1 cellular context compared by ENCODE assay signal in genomic region chr11:92224394-92225205, GRCh38.
TF ChIP-seq lines count a peak whose summit lies in the region.

Gene FAT3, plus strand, starts transcription at chr11:92224818. Its CDS starts 127,295 bp downstream, at chr11:92352113.

TF ChIP-seq in HEK293, 187 proteins besides CTCF, POLR2A, EP300 and RAD21 (continued from another document):
- TF ChIP-seq REST (tag by site-specific recombination; IDR thresholded peaks at IDR 0.05) (no peak), ZNF133 (tag by site-specific recombination; IDR thresholded peaks at IDR 0.05) (no peak), ZEB2 (tag by site-specific recombination; IDR thresholded peaks at IDR 0.05) (peak; percentile 63; the same call in 1 of the 2 replicates), KLF8 (tag by site-specific recombination; IDR thresholded peaks at IDR 0.05) (no peak), ZNF610 (tag by site-specific recombination; IDR thresholded peaks at IDR 0.05; ENCODE audit: borderline replicate concordance) (no peak), ZNF76 (tag by site-specific recombination; IDR thresholded peaks at IDR 0.05; ENCODE audit: borderline replicate concordance, low read depth) (peak; percentile 44; the same call in 1 of the 2 replicates), ZNF600 (tag by site-specific recombination; IDR thresholded peaks at IDR 0.05) (peak; percentile 47), ZNF561 (tag by site-specific recombination; IDR thresholded peaks at IDR 0.05; ENCODE audit: borderline replicate concordance) (no peak), ZNF544 (tag by site-specific recombination; IDR thresholded peaks at IDR 0.05) (no peak), ZNF16 (tag by site-specific recombination; IDR thresholded peaks at IDR 0.05; ENCODE audit: low read depth) (no peak), ZNF664 (tag by site-specific recombination; IDR thresholded peaks at IDR 0.05) (no peak), ZNF571 (tag by site-specific recombination; IDR thresholded peaks at IDR 0.05) (no peak), REPIN1 (tag by site-specific recombination; IDR thresholded peaks at IDR 0.05; ENCODE audit: low read depth) (no peak), ZNF121 (tag by site-specific recombination; IDR thresholded peaks at IDR 0.05) (no peak), PBX3 (CRISPR knock-in tag; IDR thresholded peaks at IDR 0.05) (no peak), ZNF274 (IDR thresholded peaks at IDR 0.05; ENCODE audit: low read length) (no peak), ZNF274 (tag by site-specific recombination; IDR thresholded peaks at IDR 0.05; ENCODE audit: borderline replicate concordance) (no peak), ZNF423 (tag by site-specific recombination; IDR thresholded peaks at IDR 0.05) (no peak), GLI4 (tag by site-specific recombination; IDR thresholded peaks at IDR 0.05) (no peak), HOXD13 (CRISPR knock-in tag; IDR thresholded peaks at IDR 0.05; ENCODE audit: borderline replicate concordance) (no peak), ZSCAN16 (tag by site-specific recombination; IDR thresholded peaks at IDR 0.05) (no peak), ZXDB (tag by site-specific recombination; IDR thresholded peaks at IDR 0.05) (peak; percentile 39; the same call in 1 of the 2 replicates), BCL11B (tag by site-specific recombination; IDR thresholded peaks at IDR 0.05; ENCODE audit: low read depth) (no peak), AEBP2 (tag by site-specific recombination; IDR thresholded peaks at IDR 0.05; ENCODE audit: borderline replicate concordance) (no peak), BCL6B (tag by site-specific recombination; IDR thresholded peaks at IDR 0.05) (no peak), SALL2 (tag by site-specific recombination; IDR thresholded peaks at IDR 0.05; ENCODE audit: borderline replicate concordance) (no peak), TCF7L2 (IDR thresholded peaks at IDR 0.05; ENCODE audit: borderline replicate concordance, low read depth, low read length) (no peak), ZNF433 (tag by site-specific recombination; IDR thresholded peaks at IDR 0.05; ENCODE audit: low read depth) (no peak), PRDM10 (tag by site-specific recombination; IDR thresholded peaks at IDR 0.05) (peak; percentile 93), ZNF785 (tag by site-specific recombination; IDR thresholded peaks at IDR 0.05) (no peak), ZNF692 (tag by site-specific recombination; IDR thresholded peaks at IDR 0.05) (0 out of 2 replicates have a peak, but pooled peaks have one; percentile 35), ZFHX2 (tag by site-specific recombination; conservative IDR thresholded peaks at IDR 0.05) (peak; percentile 93), ZNF223 (tag by site-specific recombination; IDR thresholded peaks at IDR 0.05) (no peak), ZNF791 (tag by site-specific recombination; IDR thresholded peaks at IDR 0.05) (no peak), ZSCAN5A (tag by site-specific recombination; IDR thresholded peaks at IDR 0.05) (no peak), GLI2 (tag by site-specific recombination; IDR thresholded peaks at IDR 0.05; ENCODE audit: borderline replicate concordance, low read depth) (no peak), ZNF843 (tag by site-specific recombination; IDR thresholded peaks at IDR 0.05) (peak; percentile 16; the same call in 1 of the 2 replicates), ZNF175 (tag by site-specific recombination; IDR thresholded peaks at IDR 0.05) (no peak), OVOL3 (tag by site-specific recombination; IDR thresholded peaks at IDR 0.05) (no peak), ZNF654 (tag by site-specific recombination; IDR thresholded peaks at IDR 0.05; ENCODE audit: low read depth) (no peak), ZNF221 (tag by site-specific recombination; IDR thresholded peaks at IDR 0.05; ENCODE audit: borderline replicate concordance) (no peak), ZBTB17 (tag by site-specific recombination; IDR thresholded peaks at IDR 0.05) (peak; percentile 94), ZBTB7A (tag by site-specific recombination; IDR thresholded peaks at IDR 0.05; ENCODE audit: low read depth) (no peak), ZNF548 (tag by site-specific recombination; IDR thresholded peaks at IDR 0.05) (no peak), SCRT1 (tag by site-specific recombination; IDR thresholded peaks at IDR 0.05; ENCODE audit: borderline replicate concordance) (no peak), ZNF138 (tag by site-specific recombination; IDR thresholded peaks at IDR 0.05; ENCODE audit: borderline replicate concordance) (no peak), ZNF558 (tag by site-specific recombination; IDR thresholded peaks at IDR 0.05) (no peak), ZNF280D (tag by site-specific recombination; IDR thresholded peaks at IDR 0.05) (no peak), GLIS2 (tag by site-specific recombination; IDR thresholded peaks at IDR 0.05) (peak; percentile 54), ZNF660 (tag by site-specific recombination; IDR thresholded peaks at IDR 0.05) (peak; percentile 32; the same call in 1 of the 2 replicates), ZNF211 (tag by site-specific recombination; IDR thresholded peaks at IDR 0.05; ENCODE audit: low read depth) (no peak), ZBTB8A (tag by site-specific recombination; IDR thresholded peaks at IDR 0.05) (peak; percentile 52), ZNF324 (tag by site-specific recombination; IDR thresholded peaks at IDR 0.05) (no peak), ZFP41 (tag by site-specific recombination; IDR thresholded peaks at IDR 0.05; ENCODE audit: borderline replicate concordance) (no peak)
TF ChIP-seq in HEK293: peak in this region for 31.
